In genomic region chr10:132541601-132542011, GRCh38 we compare ENCODE assay signal across 13 cellular contexts. TPM values are rescaled to one million over a fixed set of nuclear protein-coding genes. Genes with fewer than 3 reads are reported as not detected.
DNase-seq lines count a peak whose midpoint lies in the region; ATAC-seq, FAIRE-seq and TF ChIP-seq lines count a peak whose summit lies in the region.
"Had no signal": no experiment of that assay in that cellular context is flagged by ENCODE, and none has a peak within 500 bp of the region (broad histone marks: within the 10 kb centered on the region; RNA-seq: fewer than 3 reads in every experiment).

No MANE protein-coding gene starts in this region.

- H3K4me1 Mint-ChIP-seq in activated CD4-positive, alpha-beta T cell treated with anti-CD3 and anti-CD28 coated beads, Interleukin-2, amount 10 ng/mL, durations not matched to agents 7 days and 5 days = peaks cover 74% of the 10 kb centered on the region

- TF ChIP-seq POLR2A in sigmoid colon (IDR thresholded peaks at IDR 0.05) = no peak

- ATAC-seq in HG03108 (IDR thresholded peaks at IDR 0.05; ENCODE audit: unreplicated experiment) = no peak

- H3K36me3 Mint-ChIP-seq in activated CD4-positive, alpha-beta T cell treated with anti-CD3 and anti-CD28 coated beads, Interleukin-2, amount 10 ng/mL, durations not matched to agents 7 days and 5 days (ENCODE audit: low read depth) = peaks cover 13% of the 10 kb centered on the region

- POLR2A ChIA-PET in activated CD4-positive, alpha-beta T cell treated with anti-CD3 and anti-CD28 coated beads, Interleukin-2, amount 10 ng/mL, durations not matched to agents 7 days and 5 days (lab: Charles Lee) = no interaction called here

- no peak for FAIRE-seq in bronchial epithelial cell (lab: Jason Lieb, UNC)

- no peaks in the 10 kb centered on the region for H3K36me3 ChIP-seq in bronchial epithelial cell (ENCODE audit: control insufficient read depth, insufficient read depth, low read length)
- H3K36me3 ChIP-seq in sigmoid colon = no peaks in the 10 kb centered on the region
- H3K36me3 ChIP-seq: thyroid gland had no signal

- H3K4me3 ChIP-seq in bronchial epithelial cell (ENCODE audit: low read depth, low read length) = no peak overlapping the region
- no peak overlapping the region for H3K4me3 ChIP-seq in sigmoid colon
- H3K4me3 ChIP-seq: thyroid gland had no signal

- TF ChIP-seq CTCF in bronchial epithelial cell (IDR thresholded peaks at IDR 0.05; ENCODE audit: insufficient read depth, low read length, severe bottlenecking) (no peak), sigmoid colon (IDR thresholded peaks at IDR 0.05) (no peak)

- CTCF ChIA-PET in activated CD4-positive, alpha-beta T cell treated with anti-CD3 and anti-CD28 coated beads, Interleukin-2, amount 10 ng/mL, durations not matched to agents 7 days and 5 days (lab: Charles Lee) = interaction anchor here (2.0 to 2.1 kb wide), 2 partner anchors 9 to 93 kb away, joined by 4 to 7 read pairs; no protein-coding TSS in a partner anchor

- 62 to 74% methylated on average over 3 of the region's 3 CpGs for WGBS in sigmoid colon, 2 donors

- no peak for DNase-seq in activated CD4-positive, alpha-beta T cell treated with anti-CD3 and anti-CD28 coated beads, Interleukin-2, amount 10 ng/mL, durations not matched to agents 7 days and 5 days
- no peak for DNase-seq in activated CD4-positive, alpha-beta T cell treated with anti-CD3 and anti-CD28 coated beads for 48 hours
- peak; percentile 65 for DNase-seq in NAMALWA (ENCODE audit: low spot score)
- peak; percentile 33 for DNase-seq in bronchial epithelial cell (ENCODE audit: low read depth)
- peak; percentile 54 for DNase-seq in sigmoid colon
- no peak for DNase-seq in DMS79 (lab: John Stamatoyannopoulos, UW)
- DNase-seq in NCI-H1105 (lab: John Stamatoyannopoulos, UW) = no peak
- DNase-seq: activated B cell treated with CpG ODN at 0.5 μM for 24 hours; NCI-H226; stimulated activated CD4-positive, alpha-beta T cell treated with anti-CD3 and anti-CD28 coated beads, Interleukin-4, amount 100 ng/mL, for 4 hours had no signal

- no peaks in the 10 kb centered on the region for H3K27me3 Mint-ChIP-seq in activated CD4-positive, alpha-beta T cell treated with anti-CD3 and anti-CD28 coated beads, Interleukin-2, amount 10 ng/mL, durations not matched to agents 7 days and 5 days
- H3K27me3 Mint-ChIP-seq: activated B cell treated with CpG ODN at 0.5 μM for 24 hours had no signal

- no peak for TF ChIP-seq EP300 in sigmoid colon (IDR thresholded peaks at IDR 0.05)

- H3K4me1 ChIP-seq in sigmoid colon = peaks cover 0 to 76% (median 76%) of the 10 kb centered on the region in 4 donors

- H3K9me3 Mint-ChIP-seq in activated CD4-positive, alpha-beta T cell treated with anti-CD3 and anti-CD28 coated beads, Interleukin-2, amount 10 ng/mL, durations not matched to agents 7 days and 5 days = no peaks in the 10 kb centered on the region
- H3K9me3 Mint-ChIP-seq: activated B cell treated with CpG ODN at 0.5 μM for 24 hours, endodermal cell had no signal

- peak overlapping the region; percentile 54 for H3K27ac Mint-ChIP-seq in activated CD4-positive, alpha-beta T cell treated with anti-CD3 and anti-CD28 coated beads, Interleukin-2, amount 10 ng/mL, durations not matched to agents 7 days and 5 days
- H3K27ac Mint-ChIP-seq: activated B cell treated with CpG ODN at 0.5 μM for 24 hours, endodermal cell had no signal

- H3K9me3 ChIP-seq in sigmoid colon = no peaks in the 10 kb centered on the region
- H3K9me3 ChIP-seq: thyroid gland had no signal

- H3K27ac ChIP-seq in sigmoid colon = peak overlapping the region; percentile 45 to 91 (median 90)

- no peak overlapping the region for H3K4me3 Mint-ChIP-seq in activated CD4-positive, alpha-beta T cell treated with anti-CD3 and anti-CD28 coated beads, Interleukin-2, amount 10 ng/mL, durations not matched to agents 7 days and 5 days
- H3K4me3 Mint-ChIP-seq: endodermal cell had no signal

- no peaks in the 10 kb centered on the region for H3K27me3 ChIP-seq in bronchial epithelial cell (ENCODE audit: control insufficient read depth, insufficient read depth, low read length)
- H3K27me3 ChIP-seq in sigmoid colon = no peaks in the 10 kb centered on the region
- H3K27me3 ChIP-seq: thyroid gland had no signal

- intact Hi-C loops in sigmoid colon (cut with DNase I) = loop anchor here (1.0 to 5.0 kb wide), 2 partner anchors 83 to 149 kb away; no protein-coding TSS in a partner anchor

RNA-seq across cellular contexts. Expression of gene INPP5A, which starts 4.0 kb away (rescaled TPM):
- total RNA-seq in activated CD4-positive, alpha-beta T cell treated with anti-CD3 and anti-CD28 coated beads, Interleukin-2, amount 10 ng/mL, durations not matched to agents 7 days and 5 days = 1 to 10 TPM; 9.1 to 9.9 TPM
- total RNA-seq in bronchial epithelial cell (22.8 and 29.5 TPM in 2 replicates), sigmoid colon (100 to 1,000 TPM; 100 to 132 (median 112) TPM)
- 10 to 100 TPM; 17.6 to 21.0 (median 20.3) TPM for polyA plus RNA-seq in sigmoid colon

Comparison
In these comparisons a context has a peak if more than half of its experiments do, and no peak if none do; other contexts are left out.
1. DNase-seq: peak in NAMALWA (single experiment), bronchial epithelial cell (single experiment) and sigmoid colon (single experiment); none in activated CD4-positive, alpha-beta T cell treated with anti-CD3 and anti-CD28 coated beads, Interleukin-2, amount 10 ng/mL, durations not matched to agents 7 days and 5 days (single experiment), activated CD4-positive, alpha-beta T cell treated with anti-CD3 and anti-CD28 coated beads for 48 hours (single experiment), DMS79 (single experiment) and NCI-H1105 (single experiment).